ENCODE assay signal across 1 cellular context in genomic region chrX:115217346-115217745, GRCh38.
TF ChIP-seq lines count a peak whose summit lies in the region.
"Not testable (repeated sequence)": the region's sequence is repeated elsewhere in the genome, so short reads cannot be mapped to it uniquely, and the experiment has no call there.

No MANE protein-coding gene starts in this region.

- not testable (repeated sequence) for TF ChIP-seq CTCF in HEK293 (tag by site-specific recombination; IDR thresholded peaks at IDR 0.05)

- not testable (repeated sequence) for H3K4me1 ChIP-seq in HEK293 (ENCODE audit: control insufficient read depth, insufficient read depth, low read length)

- not testable (repeated sequence) for H3K27ac ChIP-seq in HEK293 (ENCODE audit: extremely low read depth, low read depth, low read length)

- not testable (repeated sequence) for H3K4me3 ChIP-seq in HEK293 (ENCODE audit: low read depth, low read length)

- H3K36me3 ChIP-seq in HEK293 (ENCODE audit: control insufficient read depth in 2 of 2, insufficient read depth in 1 of 2, low read length in 2 of 2) = not testable (repeated sequence)

- not testable (repeated sequence) for H3K9me3 ChIP-seq in HEK293 (ENCODE audit: control insufficient read depth, insufficient read depth, low read depth, low read length)

- CTCF ChIA-PET in HEK293 (lab: Yijun Ruan, JAX) = not testable (repeated sequence)

- POLR2A ChIA-PET in HEK293 (lab: Yijun Ruan, JAX) = not testable (repeated sequence)

TF ChIP-seq in HEK293, 187 proteins besides CTCF, POLR2A, EP300 and RAD21:
- peak; percentile 95 for TF ChIP-seq ZNF146 (tag by site-specific recombination; IDR thresholded peaks at IDR 0.05)
- 0 out of 2 replicates have a peak, but pooled peaks have one; percentile 30 for TF ChIP-seq ZNF580 (tag by site-specific recombination; IDR thresholded peaks at IDR 0.05)
